8 cellular contexts compared by ENCODE assay signal in the genomic region with DNA sequence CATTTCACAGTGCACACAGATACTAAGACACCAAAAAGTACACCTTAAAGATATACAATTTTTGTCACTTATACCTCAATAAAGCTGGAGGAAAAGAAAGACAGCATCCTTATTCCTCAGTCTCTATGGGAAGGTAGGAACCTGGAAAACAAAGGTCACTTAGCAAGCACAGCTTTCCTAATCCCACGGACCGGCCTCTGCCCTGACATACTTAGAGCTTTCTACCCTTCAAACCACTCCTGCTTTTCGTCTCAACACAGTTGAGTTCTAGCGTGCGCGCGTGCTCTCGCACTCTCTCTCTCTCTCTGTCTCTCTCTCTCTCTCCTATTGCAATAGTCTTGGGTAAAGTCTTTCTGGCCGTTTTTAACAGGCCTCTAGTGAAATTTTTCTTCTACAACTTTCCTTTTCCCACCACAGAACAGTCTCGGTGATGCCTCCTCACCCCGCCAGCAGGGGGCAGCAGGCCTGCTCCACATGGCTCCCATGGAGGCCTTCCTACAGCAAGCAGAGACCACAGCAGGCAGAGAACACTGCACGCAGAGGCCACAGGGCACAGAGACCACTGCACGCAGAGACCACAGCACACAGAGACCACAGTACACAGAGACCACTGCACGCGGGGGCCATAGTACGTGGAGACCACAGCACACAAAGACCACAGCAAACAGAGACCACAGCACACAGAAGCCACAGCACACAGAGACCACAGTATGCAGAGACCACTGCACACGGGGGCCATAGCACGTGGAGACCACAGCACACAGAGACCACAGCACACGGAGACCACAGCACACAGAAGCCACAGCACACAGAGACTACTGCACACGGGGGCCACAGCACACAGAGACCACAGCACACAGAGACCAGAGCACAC.
DNase-seq lines count a peak whose midpoint lies in the region; TF ChIP-seq lines count a peak whose summit lies in the region.

No MANE protein-coding gene starts in this region.

- in situ Hi-C loops in HAP-1 (cut with MboI; ENCODE audit: low sequenced_read_pairs) = loop anchor here (25.0 kb wide), 1 partner anchor 297 kb away; no protein-coding TSS in a partner anchor

- H3K27me3 ChIP-seq in HAP-1 (ENCODE audit: low read depth) = no peaks in the 10 kb centered on the region

- DNase-seq in NCI-H82 (lab: John Stamatoyannopoulos, UW) = peak; percentile 51
- no peak for DNase-seq in NCI-H82 treated with DMSO at 0.1 percent for 48 hours (lab: John Stamatoyannopoulos, UW; ENCODE audit: unreplicated experiment)
- peak; percentile 25 to 72 for DNase-seq in HAP-1 (ENCODE audit: low spot score in 2 of 2)
- peak; percentile 52 for DNase-seq in MV-4-11 (lab: John Stamatoyannopoulos, UW)
- DNase-seq in activated CD8-positive, alpha-beta memory T cell treated with anti-CD3 and anti-CD28 coated beads for 24 hours = peak; percentile 87
- peak; percentile 19 for DNase-seq in fibroblast of mammary gland (ENCODE audit: low read depth)
- peak; percentile 77 to 82 for DNase-seq in stimulated activated CD4-positive, alpha-beta T cell treated with anti-CD3 and anti-CD28 coated beads, Interleukin-2, amount 100 ng/mL, for 24 hours
- DNase-seq in GOT3 (lab: John Stamatoyannopoulos, UW) = no peak

- H3K4me3 ChIP-seq in HAP-1 (no peak overlapping the region), fibroblast of mammary gland (ENCODE audit: control insufficient read depth, low read depth, low read length) (no peak overlapping the region)

- no peaks in the 10 kb centered on the region for H3K9me3 ChIP-seq in HAP-1

- peak; percentile 63 for TF ChIP-seq CTCF in fibroblast of mammary gland (conservative IDR thresholded peaks at IDR 0.05; ENCODE audit: control insufficient read depth, insufficient read depth, low read depth, low read length)

- no peaks in the 10 kb centered on the region for H3K36me3 ChIP-seq in HAP-1 (replicated peaks)

- H3K4me1 ChIP-seq in HAP-1 = no peaks in the 10 kb centered on the region

Comparison
In these comparisons a context has a peak if more than half of its experiments do, and no peak if none do; other contexts are left out.
1. DNase-seq: peak in NCI-H82 (single experiment), HAP-1 (2 of 2), MV-4-11 (single experiment), activated CD8-positive, alpha-beta memory T cell treated with anti-CD3 and anti-CD28 coated beads for 24 hours (single experiment), fibroblast of mammary gland (single experiment) and stimulated activated CD4-positive, alpha-beta T cell treated with anti-CD3 and anti-CD28 coated beads, Interleukin-2, amount 100 ng/mL, for 24 hours (2 of 2); none in NCI-H82 treated with DMSO at 0.1 percent for 48 hours (single experiment) and GOT3 (single experiment).